In the genomic region with DNA sequence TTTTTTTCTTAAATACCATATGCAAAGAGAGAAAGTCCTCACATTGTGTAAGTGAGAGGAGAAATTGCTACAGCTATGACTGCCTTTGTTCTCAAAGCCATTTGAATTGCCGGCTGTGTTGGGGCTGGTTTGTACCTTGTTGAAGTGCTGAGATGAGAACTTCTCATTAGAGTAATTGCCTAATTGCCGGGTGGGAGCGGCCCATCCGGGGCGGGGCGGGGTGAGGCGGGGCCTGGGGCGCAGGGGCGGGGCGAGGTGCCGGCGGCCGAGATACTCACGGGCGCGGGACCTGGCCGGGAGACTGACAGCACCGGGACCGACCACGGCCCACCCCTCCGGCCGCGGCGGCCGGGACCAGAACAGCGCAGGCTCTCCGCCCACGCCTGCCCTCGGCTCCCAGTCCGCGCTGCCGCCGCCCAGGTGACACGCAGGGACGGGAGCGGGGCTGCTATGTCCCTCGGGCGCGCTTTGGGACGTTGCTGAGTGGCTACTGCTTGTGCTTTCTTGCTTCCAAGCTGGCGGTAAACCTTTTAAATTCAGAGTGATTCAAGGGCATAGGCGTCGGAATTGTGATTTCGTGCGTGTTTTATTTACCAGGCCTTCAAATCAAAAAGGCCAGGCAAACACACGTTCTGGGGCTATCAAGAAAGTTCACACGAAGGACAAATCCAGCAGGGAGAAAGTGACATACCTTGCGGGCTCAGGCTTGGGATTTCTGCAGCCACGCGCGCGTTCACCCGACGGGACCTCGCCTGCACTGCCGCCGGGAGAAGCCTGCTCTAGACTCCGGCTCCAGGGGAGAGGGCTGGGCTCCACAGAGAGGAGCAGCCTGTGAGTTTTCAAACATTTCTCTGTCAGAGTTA, we compare ENCODE assay signal across 8 cellular contexts.
A peak's percentile ranks its signal among the peaks of the same experiment; 100 is the strongest.
DNase-seq lines count a peak whose midpoint lies in the region; ATAC-seq and TF ChIP-seq lines count a peak whose summit lies in the region.

No MANE protein-coding gene starts in this region.

- no peaks in the 10 kb centered on the region for H3K36me3 ChIP-seq in H7 (replicated peaks; ENCODE audit: control insufficient read depth, insufficient read depth, low read length)
- peaks cover 0 to 22% (median 15%) of the 10 kb centered on the region in 4 donors for H3K36me3 ChIP-seq in liver (ENCODE audit: control insufficient read depth in 4 of 4, insufficient read depth in 3 of 4, low read depth in 1 of 4, low read length in 3 of 4)

- DNase-seq in DMS79 (lab: John Stamatoyannopoulos, UW), result peak; percentile 47
- peak; percentile 97 for DNase-seq in H7
- DNase-seq in NCI-H1105 treated with DMSO at 0.1 percent for 48 hours (lab: John Stamatoyannopoulos, UW), result peak; percentile 92
- DNase-seq in activated CD4-positive, CD25-positive, alpha-beta regulatory T cell treated with anti-CD3 and anti-CD28 coated beads, Interleukin-2, amount 50 U/mL, for 16 hours (ENCODE audit: low read depth, low spot score), result peak; percentile 11
- DNase-seq in choroid plexus epithelial cell (ENCODE audit: low read depth), result peak; percentile 43
- DNase-seq in stimulated activated CD4-positive, alpha-beta T cell treated with anti-CD3 and anti-CD28 coated beads, TNF-alpha, amount 100 ng/mL, for 48 hours (ENCODE audit: low read depth in 3 of 3), result peak in 2 of 3 donors; percentile 27 to 52

- H3K4me3 ChIP-seq in H7 (ENCODE audit: insufficient read depth, low read depth, low read length) (peak overlapping the region; percentile 66), choroid plexus epithelial cell (ENCODE audit: low read depth, low read length) (peak overlapping the region; percentile 68), liver (ENCODE audit: low read depth in 1 of 3, low read length in 3 of 3) (peak overlapping the region in 2 of 3 donors; percentile 29 to 52)

- peaks cover 20% of the 10 kb centered on the region for H3K27me3 ChIP-seq in H7 (ENCODE audit: control insufficient read depth, insufficient read depth, low read length)
- H3K27me3 ChIP-seq in liver (ENCODE audit: control insufficient read depth in 4 of 4, insufficient read depth in 4 of 4, low read length in 3 of 4), result no peaks in the 10 kb centered on the region

- no peaks in the 10 kb centered on the region for H3K9me3 ChIP-seq in liver (ENCODE audit: control insufficient read depth in 4 of 4, low read length in 3 of 4)

- peak in 1 of 2 donors; percentile 21 for TF ChIP-seq RAD21 in liver (IDR thresholded peaks at IDR 0.05)

- H3K9ac ChIP-seq in liver (ENCODE audit: low read depth in 1 of 2, low read length in 2 of 2), result peak overlapping the region; percentile 29 to 50

- no peak for ATAC-seq in GM18517 (IDR thresholded peaks at IDR 0.05; ENCODE audit: unreplicated experiment)

- WGBS in liver, result under 1% methylated on average over 58 of the region's 58 CpGs

- TF ChIP-seq CTCF in choroid plexus epithelial cell (conservative IDR thresholded peaks at IDR 0.05; ENCODE audit: low read depth, low read length) (no peak), liver (IDR thresholded peaks at IDR 0.05; ENCODE audit: low read depth, low read length, missing input control) (no peak)

- peaks cover 6 to 40% (median 21%) of the 10 kb centered on the region in 4 donors for H3K4me1 ChIP-seq in liver (ENCODE audit: control insufficient read depth in 4 of 4, insufficient read depth in 4 of 4, low read length in 3 of 4)

- H3K27ac ChIP-seq in liver (ENCODE audit: low read depth in 1 of 2, low read length in 2 of 2), result peak overlapping the region; percentile 53 to 60

TF ChIP-seq in liver, 16 proteins besides CTCF, POLR2A, EP300 and RAD21:
- peak; percentile 36 to 40 for TF ChIP-seq RXRA (IDR thresholded peaks at IDR 0.05)
- no peak for TF ChIP-seq MAX (IDR thresholded peaks at IDR 0.05)
- TF ChIP-seq, protein P1, sequence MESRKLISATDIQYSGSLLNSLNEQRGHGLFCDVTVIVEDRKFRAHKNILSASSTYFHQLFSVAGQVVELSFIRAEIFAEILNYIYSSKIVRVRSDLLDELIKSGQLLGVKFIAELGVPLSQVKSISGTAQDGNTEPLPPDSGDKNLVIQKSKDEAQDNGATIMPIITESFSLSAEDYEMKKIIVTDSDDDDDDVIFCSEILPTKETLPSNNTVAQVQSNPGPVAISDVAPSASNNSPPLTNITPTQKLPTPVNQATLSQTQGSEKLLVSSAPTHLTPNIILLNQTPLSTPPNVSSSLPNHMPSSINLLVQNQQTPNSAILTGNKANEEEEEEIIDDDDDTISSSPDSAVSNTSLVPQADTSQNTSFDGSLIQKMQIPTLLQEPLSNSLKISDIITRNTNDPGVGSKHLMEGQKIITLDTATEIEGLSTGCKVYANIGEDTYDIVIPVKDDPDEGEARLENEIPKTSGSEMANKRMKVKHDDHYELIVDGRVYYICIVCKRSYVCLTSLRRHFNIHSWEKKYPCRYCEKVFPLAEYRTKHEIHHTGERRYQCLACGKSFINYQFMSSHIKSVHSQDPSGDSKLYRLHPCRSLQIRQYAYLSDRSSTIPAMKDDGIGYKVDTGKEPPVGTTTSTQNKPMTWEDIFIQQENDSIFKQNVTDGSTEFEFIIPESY (IDR thresholded peaks at IDR 0.05), result no peak
- TF ChIP-seq, protein P2, sequence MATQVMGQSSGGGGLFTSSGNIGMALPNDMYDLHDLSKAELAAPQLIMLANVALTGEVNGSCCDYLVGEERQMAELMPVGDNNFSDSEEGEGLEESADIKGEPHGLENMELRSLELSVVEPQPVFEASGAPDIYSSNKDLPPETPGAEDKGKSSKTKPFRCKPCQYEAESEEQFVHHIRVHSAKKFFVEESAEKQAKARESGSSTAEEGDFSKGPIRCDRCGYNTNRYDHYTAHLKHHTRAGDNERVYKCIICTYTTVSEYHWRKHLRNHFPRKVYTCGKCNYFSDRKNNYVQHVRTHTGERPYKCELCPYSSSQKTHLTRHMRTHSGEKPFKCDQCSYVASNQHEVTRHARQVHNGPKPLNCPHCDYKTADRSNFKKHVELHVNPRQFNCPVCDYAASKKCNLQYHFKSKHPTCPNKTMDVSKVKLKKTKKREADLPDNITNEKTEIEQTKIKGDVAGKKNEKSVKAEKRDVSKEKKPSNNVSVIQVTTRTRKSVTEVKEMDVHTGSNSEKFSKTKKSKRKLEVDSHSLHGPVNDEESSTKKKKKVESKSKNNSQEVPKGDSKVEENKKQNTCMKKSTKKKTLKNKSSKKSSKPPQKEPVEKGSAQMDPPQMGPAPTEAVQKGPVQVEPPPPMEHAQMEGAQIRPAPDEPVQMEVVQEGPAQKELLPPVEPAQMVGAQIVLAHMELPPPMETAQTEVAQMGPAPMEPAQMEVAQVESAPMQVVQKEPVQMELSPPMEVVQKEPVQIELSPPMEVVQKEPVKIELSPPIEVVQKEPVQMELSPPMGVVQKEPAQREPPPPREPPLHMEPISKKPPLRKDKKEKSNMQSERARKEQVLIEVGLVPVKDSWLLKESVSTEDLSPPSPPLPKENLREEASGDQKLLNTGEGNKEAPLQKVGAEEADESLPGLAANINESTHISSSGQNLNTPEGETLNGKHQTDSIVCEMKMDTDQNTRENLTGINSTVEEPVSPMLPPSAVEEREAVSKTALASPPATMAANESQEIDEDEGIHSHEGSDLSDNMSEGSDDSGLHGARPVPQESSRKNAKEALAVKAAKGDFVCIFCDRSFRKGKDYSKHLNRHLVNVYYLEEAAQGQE (IDR thresholded peaks at IDR 0.05), result no peak
- peak; percentile 70 to 94 for TF ChIP-seq EGR1 (IDR thresholded peaks at IDR 0.05; ENCODE audit: low read depth in 2 of 2)
- TF ChIP-seq FOXA1 (IDR thresholded peaks at IDR 0.05), result no peak
- TF ChIP-seq HNF4A (conservative IDR thresholded peaks at IDR 0.05), result no peak

Comparison
In these comparisons a context has a peak if more than half of its experiments do, and no peak if none do; other contexts are left out.
1. DNase-seq: peak in every context shown above with its lines; median percentile 97 in H7; 92 in NCI-H1105 treated with DMSO at 0.1 percent for 48 hours; 47 in DMS79; 43 in choroid plexus epithelial cell; 40 in stimulated activated CD4-positive, alpha-beta T cell treated with anti-CD3 and anti-CD28 coated beads, TNF-alpha, amount 100 ng/mL, for 48 hours; 11 in activated CD4-positive, CD25-positive, alpha-beta regulatory T cell treated with anti-CD3 and anti-CD28 coated beads, Interleukin-2, amount 50 U/mL, for 16 hours.